Comparison of ENCODE assay signal across 32 cellular contexts in the genomic region with DNA sequence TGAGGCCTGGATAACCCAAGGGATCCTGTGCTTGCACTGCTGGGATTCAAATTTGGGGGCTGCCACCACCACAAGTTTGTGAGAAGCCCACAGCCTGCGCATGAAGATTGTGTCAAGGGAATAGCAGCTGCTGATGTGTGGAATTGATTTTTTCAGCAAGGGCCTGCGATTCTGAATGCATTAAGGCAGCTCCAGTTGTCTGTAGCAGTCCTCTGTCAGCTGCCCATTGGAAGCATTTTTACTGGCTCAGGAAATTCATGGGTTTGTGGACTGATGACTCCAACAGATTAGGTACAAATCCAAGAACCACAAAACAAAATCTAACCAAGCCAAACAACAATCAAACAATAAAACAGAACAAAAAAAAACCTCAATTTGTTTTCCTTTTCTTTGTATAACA. TPM values are rescaled to one million over a fixed set of nuclear protein-coding genes. Genes with fewer than 3 reads are reported as not detected.
DNase-seq lines count a peak whose midpoint lies in the region; ATAC-seq and TF ChIP-seq lines count a peak whose summit lies in the region.
"Had no signal": no experiment of that assay in that cellular context is flagged by ENCODE, and none has a peak within 500 bp of the region (broad histone marks: within the 10 kb centered on the region; RNA-seq: fewer than 3 reads in every experiment).

No MANE protein-coding gene starts in this region.

- H3K27ac Mint-ChIP-seq in endodermal cell (no peak overlapping the region), neural progenitor cell (peak overlapping the region; percentile 48)
- H3K27ac Mint-ChIP-seq: activated CD4-positive, alpha-beta T cell treated with anti-CD3 and anti-CD28 coated beads, Interleukin-2, amount 10 ng/mL, durations not matched to agents 7 days and 5 days; CD4-positive, alpha-beta memory T cell; WTC11 had no signal

- H3K27me3 Mint-ChIP-seq in endodermal cell (ENCODE audit: insufficient read depth) (no peaks in the 10 kb centered on the region), neural progenitor cell (ENCODE audit: insufficient read depth, low read depth) (peaks cover 10% of the 10 kb centered on the region)
- H3K27me3 Mint-ChIP-seq: CD4-positive, alpha-beta memory T cell; central memory CD8-positive, alpha-beta T cell had no signal

- H3F3A ChIP-seq in neural progenitor cell (ENCODE audit: low read depth): peaks cover 15% of the 10 kb centered on the region

- H3K4me3 ChIP-seq in LNCaP clone FGC (ENCODE audit: low read depth, low read length): 0 out of 2 replicates have a peak overlapping the region, but pooled peaks have one; percentile 2
- H3K4me3 ChIP-seq in endodermal cell (ENCODE audit: low read length): no peak overlapping the region
- H3K4me3 ChIP-seq in neural progenitor cell: no peak overlapping the region
- no peak overlapping the region for H3K4me3 ChIP-seq in tibial nerve
- H3K4me3 ChIP-seq: gastroesophageal sphincter, GM12878, GM23248, lower lobe of right lung, mucosa of descending colon, PC-9, skin epidermis, stomach, transverse colon had no signal

- no peak overlapping the region for H3K9ac ChIP-seq in endodermal cell (ENCODE audit: extremely low read depth, low read length, poor library complexity, severe bottlenecking)
- no peak overlapping the region for H3K9ac ChIP-seq in neural progenitor cell
- H3K9ac ChIP-seq: GM23248 had no signal

- no peak for TF ChIP-seq POLR2A in tibial nerve (IDR thresholded peaks at IDR 0.05)

- no peaks in the 10 kb centered on the region for H3K79me2 ChIP-seq in neural progenitor cell (ENCODE audit: low read depth)

- peaks cover 7% of the 10 kb centered on the region for H3K36me3 Mint-ChIP-seq in endodermal cell (ENCODE audit: low read depth)
- H3K36me3 Mint-ChIP-seq in neural progenitor cell: peaks cover 16% of the 10 kb centered on the region

- peak overlapping the region; percentile 23 for H2AFZ ChIP-seq in neural progenitor cell (replicated peaks)
- H2AFZ ChIP-seq: GM23248, PC-9 had no signal

- H3K4me1 Mint-ChIP-seq in endodermal cell (peaks cover 13% of the 10 kb centered on the region), neural progenitor cell (peaks cover 50% of the 10 kb centered on the region)
- H3K4me1 Mint-ChIP-seq: activated CD4-positive, alpha-beta T cell treated with anti-CD3 and anti-CD28 coated beads, Interleukin-2, amount 10 ng/mL, durations not matched to agents 7 days and 5 days; CD4-positive, alpha-beta memory T cell; central memory CD8-positive, alpha-beta T cell had no signal

- H3K9me3 ChIP-seq in endodermal cell (ENCODE audit: control insufficient read depth, low read length) (peaks cover 24% of the 10 kb centered on the region), neural progenitor cell (ENCODE audit: low read depth) (peaks cover 14% of the 10 kb centered on the region), tibial nerve (peaks cover 0 to 15% (median 7%) of the 10 kb centered on the region in 4 donors)
- H3K9me3 ChIP-seq: gastroesophageal sphincter, lower lobe of right lung, neutrophil had no signal

- H3K36me3 ChIP-seq in endodermal cell (ENCODE audit: control insufficient read depth, insufficient read depth, low read length) (no peaks in the 10 kb centered on the region), neural progenitor cell (peaks cover 4% of the 10 kb centered on the region), tibial nerve (no peaks in the 10 kb centered on the region)
- H3K36me3 ChIP-seq: gastroesophageal sphincter, lower lobe of right lung, neutrophil, stomach, transverse colon had no signal

- H3K27ac ChIP-seq in endodermal cell (ENCODE audit: low read depth, low read length) (peak overlapping the region; percentile 36), neural progenitor cell (no peak overlapping the region), tibial nerve (peak overlapping the region; percentile 24 to 93 (median 70))
- H3K27ac ChIP-seq: GM23248, neutrophil, PC-9, skin epidermis, stomach had no signal

- no peak overlapping the region for H3K4me2 ChIP-seq in neural progenitor cell
- H3K4me2 ChIP-seq: PC-9 had no signal

- DNase-seq in LNCaP clone FGC (ENCODE audit: low read depth): no peak
- no peak for DNase-seq in endodermal cell
- DNase-seq in neural progenitor cell (ENCODE audit: low spot score): no peak
- DNase-seq in tibial nerve (ENCODE audit: low spot score in 2 of 2): no peak
- DNase-seq in AML-193 (lab: John Stamatoyannopoulos, UW): no peak
- DNase-seq in inferior parietal cortex (ENCODE audit: extremely low spot score): no peak
- DNase-seq: activated CD4-positive, alpha-beta T cell treated with anti-CD3 and anti-CD28 coated beads, Interleukin-2, amount 10 ng/mL, durations not matched to agents 7 days and 5 days; activated gamma-delta T cell treated with Interleukin-2 at 50 U/mL for 16 hours; activated T-cell treated with anti-CD3 and anti-CD28 coated beads, Interleukin-2, amount 50 U/mL, for 4 hours; CD4-positive, alpha-beta memory T cell; GM23248; islet precursor cell; lower lobe of right lung; NCI-H1048; NCI-H1694 treated with DMSO at 0.1 percent for 48 hours; NCI-H2171 treated with DMSO at 0.1 percent for 48 hours; NCI-H524; PC-9; stimulated activated CD4-positive, alpha-beta T cell treated with anti-CD3 and anti-CD28 coated beads, Interleukin-1b, Interleukin-23, amount 100 ng/mL, for 48 hours; stimulated activated CD8-positive, alpha-beta memory T cell treated with anti-CD3 and anti-CD28 coated beads, Interleukin-4, amount 100 ng/mL, for 48 hours; stomach; SW 1271; T1000; transverse colon had no signal

- H4K20me1 ChIP-seq in neural progenitor cell (ENCODE audit: low read depth): no peaks in the 10 kb centered on the region

- H3K27me3 ChIP-seq in endodermal cell (ENCODE audit: control insufficient read depth, insufficient read depth, low read length, poor library complexity, severe bottlenecking) (no peaks in the 10 kb centered on the region), neural progenitor cell (no peaks in the 10 kb centered on the region), tibial nerve (no peaks in the 10 kb centered on the region)
- H3K27me3 ChIP-seq: gastroesophageal sphincter, stomach, transverse colon had no signal

- no peaks in the 10 kb centered on the region for H3K4me1 ChIP-seq in endodermal cell (ENCODE audit: control insufficient read depth, insufficient read depth, low read length)
- H3K4me1 ChIP-seq in neural progenitor cell: peaks cover 33% of the 10 kb centered on the region
- peaks cover 0 to 47% (median 27%) of the 10 kb centered on the region in 4 donors for H3K4me1 ChIP-seq in tibial nerve
- H3K4me1 ChIP-seq: transverse colon had no signal

- TF ChIP-seq CTCF in LNCaP clone FGC (IDR thresholded peaks at IDR 0.05; ENCODE audit: control insufficient read depth, extremely low read depth, insufficient read depth) (no peak), endodermal cell (conservative IDR thresholded peaks at IDR 0.05) (no peak), neural progenitor cell (IDR thresholded peaks at IDR 0.05) (no peak), tibial nerve (IDR thresholded peaks at IDR 0.05) (no peak)

- H3K4me3 Mint-ChIP-seq in endodermal cell (no peak overlapping the region), neural progenitor cell (no peak overlapping the region)
- H3K4me3 Mint-ChIP-seq: activated CD4-positive, alpha-beta T cell treated with anti-CD3 and anti-CD28 coated beads, Interleukin-2, amount 10 ng/mL, durations not matched to agents 7 days and 5 days; activated T-cell treated with anti-CD3 and anti-CD28 coated beads, Interleukin-2, amount 50 U/mL, for 4 hours; CD4-positive, alpha-beta memory T cell; central memory CD8-positive, alpha-beta T cell; WTC11 had no signal

- peaks cover 19% of the 10 kb centered on the region for H3K9me3 Mint-ChIP-seq in endodermal cell
- peaks cover 27% of the 10 kb centered on the region for H3K9me3 Mint-ChIP-seq in neural progenitor cell

- no peak for TF ChIP-seq EP300 in tibial nerve (IDR thresholded peaks at IDR 0.05)

- no peak for ATAC-seq in GM18498 (IDR thresholded peaks at IDR 0.05; ENCODE audit: unreplicated experiment)
- ATAC-seq: activated T-cell treated with anti-CD3 and anti-CD28 coated beads, Interleukin-2, amount 50 U/mL, for 4 hours; gastroesophageal sphincter; GM12878; mucosa of descending colon; WTC11 had no signal

- WGBS in endodermal cell (ENCODE audit: insufficient coverage in 1 of 2, insufficient read length in 1 of 2), 2 experiments: 94% methylated on average over 2 of the region's 2 CpGs
- WGBS in tibial nerve, 2 donors: 48 to 60% methylated on average over 2 of the region's 2 CpGs

RNA-seq across cellular contexts. Expression of a gene that starts 14.0 kb away (rescaled TPM):
- total RNA-seq in endodermal cell (10 to 100 TPM; 48.3 to 61.3 TPM), neural progenitor cell (ENCODE audit: low replicate concordance) (35.4 and 159 TPM in 2 replicates), tibial nerve (10 to 100 TPM; 47.5 to 98.3 (median 80.6) TPM)
- 71.1 TPM for polyA plus RNA-seq in endodermal cell (2013, experiment 1 of 2)
- polyA plus RNA-seq in endodermal cell (2013, experiment 2 of 2): 66.0 TPM

RNA-seq across cellular contexts. Expression of a gene that starts 18.2 kb away (rescaled TPM):
- 10 to 100 TPM; 19.9 to 21.8 TPM for total RNA-seq in endodermal cell
- polyA plus RNA-seq in endodermal cell (2013, experiment 1 of 2): 8.5 TPM
- 9.2 TPM for polyA plus RNA-seq in endodermal cell (2013, experiment 2 of 2)
- 9.1 and 10.0 TPM in 2 replicates for total RNA-seq in neural progenitor cell (ENCODE audit: low replicate concordance)
- 10 to 100 TPM; 31.7 to 56.7 (median 39.0) TPM for total RNA-seq in tibial nerve
